In the genomic region with DNA sequence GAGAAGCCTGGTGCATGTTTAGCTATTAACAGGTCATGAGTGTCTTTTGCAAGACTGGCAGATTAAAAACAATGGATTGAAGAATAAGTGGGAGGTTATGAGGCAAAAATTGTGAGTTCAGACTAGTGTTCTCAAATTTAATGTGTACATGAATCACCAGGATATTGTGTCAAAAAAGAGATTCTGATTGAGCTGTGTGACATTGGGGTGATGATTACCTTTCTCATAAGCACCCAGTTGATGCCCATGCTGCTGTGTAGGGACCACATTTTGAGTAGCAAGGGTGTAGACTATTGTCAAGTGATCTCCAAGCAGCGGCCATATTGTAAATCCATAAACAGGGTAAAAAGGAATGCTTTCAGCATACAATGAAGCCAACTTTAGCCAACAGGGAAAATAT, we compare ENCODE assay signal across 26 cellular contexts.
"Had no signal": no experiment of that assay in that cellular context is flagged by ENCODE, and none has a peak within 500 bp of the region (broad histone marks: within the 10 kb centered on the region; RNA-seq: fewer than 3 reads in every experiment).

No MANE protein-coding gene starts in this region.

- H3K4me3 ChIP-seq: coronary artery, esophagus muscularis mucosa, gastroesophageal sphincter, heart left ventricle, hepatocyte, right lobe of liver, stomach, thyroid gland, vagina had no signal

- ATAC-seq: foreskin keratinocyte; gastroesophageal sphincter; heart left ventricle; naive thymus-derived CD4-positive, alpha-beta T cell; right lobe of liver had no signal

- H3K36me3 ChIP-seq: esophagus muscularis mucosa, gastroesophageal sphincter, heart left ventricle, right lobe of liver, stomach, thyroid gland, vagina had no signal

- H3K27ac ChIP-seq: esophagus muscularis mucosa, foreskin keratinocyte, gastroesophageal sphincter, heart left ventricle, hepatocyte, parathyroid adenoma, right lobe of liver, stomach, thyroid gland, vagina had no signal

- FAIRE-seq: endothelial cell of umbilical vein, small intestine had no signal

- H3K79me2 ChIP-seq: hepatocyte, parathyroid adenoma had no signal

- H3K9me3 ChIP-seq: esophagus muscularis mucosa, gastroesophageal sphincter, right lobe of liver, stomach, thyroid gland, vagina had no signal

- H3K4me1 ChIP-seq: foreskin keratinocyte, parathyroid adenoma had no signal

- DNase-seq: dermis blood vessel endothelial cell; effector memory CD4-positive, alpha-beta T cell; foreskin keratinocyte; heart left ventricle; islet precursor cell; kidney glomerular epithelial cell; mesenchymal stem cell; midbrain; naive thymus-derived CD4-positive, alpha-beta T cell; occipital lobe; right lobe of liver; small intestine; stimulated activated CD4-positive, alpha-beta T cell treated with anti-CD3 and anti-CD28 coated beads, Interleukin-15, amount 100 ng/mL, for 24 hours; stimulated activated CD4-positive, alpha-beta T cell treated with anti-CD3 and anti-CD28 coated beads, Interleukin-2, amount 100 ng/mL, for 48 hours; stimulated activated CD8-positive, alpha-beta memory T cell treated with anti-CD3 and anti-CD28 coated beads, Interleukin-4, amount 100 ng/mL, for 48 hours; stimulated activated naive CD4-positive, alpha-beta T cell treated with Interleukin-2 at 50 U/mL for 16 hours; stomach; thyroid gland had no signal

- H3K4me2 ChIP-seq: hepatocyte had no signal

- H3K27ac Mint-ChIP-seq: progenitor cell of endocrine pancreas had no signal

- H3K27me3 ChIP-seq: esophagus muscularis mucosa, foreskin keratinocyte, gastroesophageal sphincter, heart left ventricle, hepatocyte, right lobe of liver, stomach, thyroid gland, vagina had no signal

- H3K27me3 Mint-ChIP-seq: naive thymus-derived CD4-positive, alpha-beta T cell had no signal

- H2AFZ ChIP-seq: hepatocyte, parathyroid adenoma had no signal
